In genomic region chr2:205361272-205361671, GRCh38 we compare ENCODE assay signal across 17 cellular contexts.
DNase-seq lines count a peak whose midpoint lies in the region; ATAC-seq and TF ChIP-seq lines count a peak whose summit lies in the region.
"Had no signal": no experiment of that assay in that cellular context is flagged by ENCODE, and none has a peak within 500 bp of the region (broad histone marks: within the 10 kb centered on the region; RNA-seq: fewer than 3 reads in every experiment).

No MANE protein-coding gene starts in this region.

- H3K4me3 Mint-ChIP-seq in Caco-2 (ENCODE audit: unreplicated experiment) (peak overlapping the region; percentile 34), WTC11 (no peak overlapping the region)
- H3K4me3 Mint-ChIP-seq in stimulated activated effector memory CD8-positive, alpha-beta T cell treated with anti-CD3 and anti-CD28 coated beads, Interleukin-12 subunit alpha, Interleukin-12 subunit beta, amount 100 ng/mL, for 72 hours: no peak overlapping the region

- intact Hi-C loops in Caco-2 (cut with micrococcal nuclease; ENCODE audit: unreplicated experiment): loop anchor here (1.0 kb wide), 1 partner anchor 145 kb away; no protein-coding TSS in a partner anchor

- no peak overlapping the region for H3K4me3 ChIP-seq in Caco-2 (ENCODE audit: low read depth, low read length)
- H3K4me3 ChIP-seq: MG63, SK-N-MC had no signal

- H3K4me1 Mint-ChIP-seq in Caco-2 (ENCODE audit: low read depth, unreplicated experiment) (peaks cover 66% of the 10 kb centered on the region), WTC11 (peaks cover 54% of the 10 kb centered on the region)
- no peaks in the 10 kb centered on the region for H3K4me1 Mint-ChIP-seq in stimulated activated effector memory CD8-positive, alpha-beta T cell treated with anti-CD3 and anti-CD28 coated beads, Interleukin-12 subunit alpha, Interleukin-12 subunit beta, amount 100 ng/mL, for 72 hours

- CTCF ChIA-PET in Caco-2 (lab: Charles Lee): no interaction called here
- CTCF ChIA-PET in WTC11 (lab: Charles Lee): interaction anchor here (1.0 kb wide), 1 partner anchor 185 kb away, joined by 3 read pairs; no protein-coding TSS in a partner anchor

- ATAC-seq in foreskin keratinocyte: peak; percentile 96
- no peak for ATAC-seq in WTC11
- ATAC-seq in stimulated activated effector memory CD8-positive, alpha-beta T cell treated with anti-CD3 and anti-CD28 coated beads, Interleukin-12 subunit alpha, Interleukin-12 subunit beta, amount 100 ng/mL, for 72 hours: no peak

- H3K9me3 Mint-ChIP-seq in Caco-2 (ENCODE audit: unreplicated experiment) (no peaks in the 10 kb centered on the region), WTC11 (no peaks in the 10 kb centered on the region)
- H3K9me3 Mint-ChIP-seq in stimulated activated effector memory CD8-positive, alpha-beta T cell treated with anti-CD3 and anti-CD28 coated beads, Interleukin-12 subunit alpha, Interleukin-12 subunit beta, amount 100 ng/mL, for 72 hours: no peaks in the 10 kb centered on the region

- no peaks in the 10 kb centered on the region for H3K9me3 ChIP-seq in Caco-2
- H3K9me3 ChIP-seq: MG63 had no signal

- DNase-seq in Caco-2 (peak in 1 of 2 experiments; percentile 50), LHCN-M2 (ENCODE audit: low read depth) (peak; percentile 17), amniotic epithelial cell (ENCODE audit: low read depth) (peak; percentile 19), foreskin keratinocyte (peak; percentile 83 to 84), NCI-H146 (lab: John Stamatoyannopoulos, UW) (no peak), globus pallidus (ENCODE audit: low spot score) (no peak), WTC11 (ENCODE audit: low spot score) (no peak)
- no peak for DNase-seq in stimulated activated effector memory CD8-positive, alpha-beta T cell treated with anti-CD3 and anti-CD28 coated beads, Interleukin-12 subunit alpha, Interleukin-12 subunit beta, amount 100 ng/mL, for 72 hours (ENCODE audit: low spot score in 2 of 2)
- DNase-seq: C1 segment of cervical spinal cord, KG1, MG63, NCI-H1092, NCI-H2081 treated with DMSO at 0.1 percent for 48 hours, NCI-H510A, NCI-H774, Right ventricle myocardium superior had no signal

- TF ChIP-seq CTCF in Caco-2 (IDR thresholded peaks at IDR 0.05; ENCODE audit: insufficient read depth in 1 of 2, low read depth in 1 of 2, low read length in 1 of 2, severe bottlenecking in 1 of 2, unreplicated experiment in 1 of 2) (no peak), foreskin keratinocyte (conservative IDR thresholded peaks at IDR 0.05) (no peak), WTC11 (IDR thresholded peaks at IDR 0.05) (no peak)

- POLR2A ChIA-PET in Caco-2 (lab: Charles Lee) (no interaction called here), WTC11 (lab: Charles Lee) (no interaction called here)

- H3K36me3 Mint-ChIP-seq in Caco-2 (ENCODE audit: insufficient read depth, unreplicated experiment) (peaks cover 24% of the 10 kb centered on the region), WTC11 (no peaks in the 10 kb centered on the region)
- H3K36me3 Mint-ChIP-seq in stimulated activated effector memory CD8-positive, alpha-beta T cell treated with anti-CD3 and anti-CD28 coated beads, Interleukin-12 subunit alpha, Interleukin-12 subunit beta, amount 100 ng/mL, for 72 hours: no peaks in the 10 kb centered on the region

- H3K27me3 Mint-ChIP-seq in Caco-2 (ENCODE audit: insufficient read depth, unreplicated experiment) (no peaks in the 10 kb centered on the region), WTC11 (ENCODE audit: low read depth) (no peaks in the 10 kb centered on the region)

- H3K27ac Mint-ChIP-seq in Caco-2 (ENCODE audit: unreplicated experiment) (peak overlapping the region; percentile 85), WTC11 (no peak overlapping the region)
- H3K27ac Mint-ChIP-seq in stimulated activated effector memory CD8-positive, alpha-beta T cell treated with anti-CD3 and anti-CD28 coated beads, Interleukin-12 subunit alpha, Interleukin-12 subunit beta, amount 100 ng/mL, for 72 hours: no peak overlapping the region

- no peaks in the 10 kb centered on the region for H3K27me3 ChIP-seq in Caco-2 (replicated peaks; ENCODE audit: control insufficient read depth, insufficient read depth, low read length)
- H3K27me3 ChIP-seq in foreskin keratinocyte: no peaks in the 10 kb centered on the region
- H3K27me3 ChIP-seq: MG63 had no signal

- no peaks in the 10 kb centered on the region; the same call in 1 of the 2 replicates for H3K36me3 ChIP-seq in Caco-2 (ENCODE audit: control insufficient read depth, insufficient read depth, low read length)
- H3K36me3 ChIP-seq: MG63 had no signal

- H3K4me1 ChIP-seq in Caco-2 (peaks cover 64% of the 10 kb centered on the region), foreskin keratinocyte (peaks cover 18% of the 10 kb centered on the region)

- BruUV-seq in Caco-2 (replicated peaks; lab: Mats Ljungman, UMichigan): no TSS peak

- H3K27ac ChIP-seq in foreskin keratinocyte: peak overlapping the region; percentile 35
- H3K27ac ChIP-seq: SK-N-MC had no signal

TF ChIP-seq in WTC11, 78 proteins besides CTCF, POLR2A, EP300 and RAD21:
- no peak for TF ChIP-seq ZNF138 (CRISPR knock-in tag; conservative IDR thresholded peaks at IDR 0.05)
- TF ChIP-seq ZNF671 (CRISPR knock-in tag; IDR thresholded peaks at IDR 0.05): no peak
- no peak for TF ChIP-seq ERG (CRISPR knock-in tag; IDR thresholded peaks at IDR 0.05)
- TF ChIP-seq CDX4 (CRISPR knock-in tag; IDR thresholded peaks at IDR 0.05; ENCODE audit: borderline replicate concordance): no peak

Comparison
In these comparisons a context has a peak if more than half of its experiments do, and no peak if none do; other contexts are left out.
1. DNase-seq: peak in LHCN-M2 (single experiment), amniotic epithelial cell (single experiment) and foreskin keratinocyte (2 of 2); none in NCI-H146 (single experiment), globus pallidus (single experiment), WTC11 (single experiment) and stimulated activated effector memory CD8-positive, alpha-beta T cell treated with anti-CD3 and anti-CD28 coated beads, Interleukin-12 subunit alpha, Interleukin-12 subunit beta, amount 100 ng/mL, for 72 hours (0 of 2).